13 cellular contexts compared by ENCODE assay signal in genomic region chr21:41894922-41895557, GRCh38. TPM values are rescaled to one million over a fixed set of nuclear protein-coding genes. Genes with fewer than 3 reads are reported as not detected.
A peak's percentile ranks its signal among the peaks of the same experiment; 100 is the strongest.
DNase-seq lines count a peak whose midpoint lies in the region; ATAC-seq, FAIRE-seq and TF ChIP-seq lines count a peak whose summit lies in the region.
"Had no signal": no experiment of that assay in that cellular context is flagged by ENCODE, and none has a peak within 500 bp of the region (broad histone marks: within the 10 kb centered on the region; RNA-seq: fewer than 3 reads in every experiment).

No MANE protein-coding gene starts in this region.

- no peak overlapping the region for H4K5ac ChIP-seq in mesendoderm (ENCODE audit: low read length)

- H3K27me3 ChIP-seq in Loucy (ENCODE audit: insufficient read depth, low read length, poor library complexity, severe bottlenecking) = no peaks in the 10 kb centered on the region
- no peaks in the 10 kb centered on the region for H3K27me3 ChIP-seq in K562 (ENCODE audit: control insufficient read depth in 2 of 2, insufficient read depth in 2 of 2, low read length in 2 of 2)
- H3K27me3 ChIP-seq in mesendoderm (ENCODE audit: insufficient read depth, low read length, poor library complexity) = no peaks in the 10 kb centered on the region
- H3K27me3 ChIP-seq in smooth muscle cell (ENCODE audit: low read depth) = no peaks in the 10 kb centered on the region
- H3K27me3 ChIP-seq: uterus had no signal

- peak overlapping the region; percentile 54 for H3K27ac ChIP-seq in K562 (ENCODE audit: extremely low read depth, low read depth, low read length)
- H3K27ac ChIP-seq in mesendoderm (ENCODE audit: low read depth, low read length) = no peak overlapping the region
- no peak overlapping the region for H3K27ac ChIP-seq in smooth muscle cell (ENCODE audit: low read depth)
- H3K27ac ChIP-seq: uterus, VCaP had no signal

- TF ChIP-seq RAD21 in K562 (CRISPR knock-in tag; conservative IDR thresholded peaks at IDR 0.05 in 1 of 2, IDR thresholded peaks at IDR 0.05 in 1 of 2) = no peak; a peak in 1 of 4 replicates

- no peaks in the 10 kb centered on the region for H3K9me1 ChIP-seq in K562 (ENCODE audit: control insufficient read depth, insufficient read depth, low read length)

- POLR2A ChIA-PET in K562 (lab: Yijun Ruan, JAX) = interaction anchor here (0.6 to 1.9 kb wide), 3 partner anchors 15 to 989 kb away, joined by 3 to 8 read pairs (median 4); no protein-coding TSS in a partner anchor

- H3F3A ChIP-seq in Loucy (ENCODE audit: low read depth) = peaks cover 25% of the 10 kb centered on the region
- H3F3A ChIP-seq in smooth muscle cell (ENCODE audit: low read depth) = no peaks in the 10 kb centered on the region

- CTCF ChIA-PET in K562 (lab: Yijun Ruan, JAX; ENCODE audit: low intra/inter-chr PET ratio) = no interaction called here

- intact Hi-C loops in K562 (cut with micrococcal nuclease) = no loop called here
- intact Hi-C loops in left colon (cut with DNase I, micrococcal nuclease) = no loop called here

- no peak overlapping the region for H2BK120ac ChIP-seq in mesendoderm (ENCODE audit: low read depth, low read length)

- peak; percentile 39 for DNase-seq in AG10803 (ENCODE audit: low read depth)
- peak; percentile 75 to 88 (median 78) for DNase-seq in K562 (ENCODE audit: extremely low read depth in 1 of 4, low spot score in 3 of 4)
- DNase-seq in mesendoderm = peak; percentile 18
- DNase-seq in H4 (ENCODE audit: low spot score) = no peak
- no peak for DNase-seq in left colon
- DNase-seq in GM12892 (ENCODE audit: insufficient read length) = no peak
- DNase-seq in smooth muscle cell (lab: John Stamatoyannopoulos, UW; ENCODE audit: unreplicated experiment) = no peak
- DNase-seq: C1 segment of cervical spinal cord, NCI-H446, uterus had no signal

- H3K23ac ChIP-seq in mesendoderm (ENCODE audit: low read length) = no peak overlapping the region

- H3K56ac ChIP-seq in mesendoderm (ENCODE audit: low read length) = no peak overlapping the region

- H3K4me2 ChIP-seq in Loucy (ENCODE audit: low read depth, low read length, poor library complexity, severe bottlenecking) = peak overlapping the region; percentile 86
- H3K4me2 ChIP-seq in K562 (ENCODE audit: insufficient read depth, low read length) = peak overlapping the region; percentile 33; the same call in 1 of the 2 replicates
- no peak overlapping the region for H3K4me2 ChIP-seq in mesendoderm (ENCODE audit: low read length)
- H3K4me2 ChIP-seq in smooth muscle cell = no peak overlapping the region

- H3K4me3 ChIP-seq in AG10803 (ENCODE audit: low read length) (no peak overlapping the region), Loucy (ENCODE audit: low read length, poor library complexity, severe bottlenecking) (peak overlapping the region; percentile 70), K562 (no peak overlapping the region), mesendoderm (ENCODE audit: low read length) (no peak overlapping the region), smooth muscle cell (no peak overlapping the region)
- H3K4me3 ChIP-seq: uterus had no signal

- ATAC-seq in K562 (peak; percentile 78), left colon (no peak)
- ATAC-seq: esophagus mucosa had no signal

- TF ChIP-seq POLR2A in K562 (conservative IDR thresholded peaks at IDR 0.05) (no peak), GM12892 (IDR thresholded peaks at IDR 0.05; ENCODE audit: low read depth, low read length) (no peak)

- H2BK15ac ChIP-seq in mesendoderm (replicated peaks; ENCODE audit: low read depth) = no peak overlapping the region

- H4K20me1 ChIP-seq in Loucy (ENCODE audit: insufficient read depth, low read length, poor library complexity, severe bottlenecking) = no peaks in the 10 kb centered on the region
- no peaks in the 10 kb centered on the region; the same call in 1 of the 2 replicates for H4K20me1 ChIP-seq in K562 (replicated peaks; ENCODE audit: control insufficient read depth, insufficient read depth, low read length)
- no peaks in the 10 kb centered on the region for H4K20me1 ChIP-seq in smooth muscle cell (ENCODE audit: low read depth)

- FAIRE-seq in K562 (lab: Jason Lieb, UNC) (peak; percentile 99), GM12892 (lab: Jason Lieb, UNC) (no peak)

- no peak overlapping the region for H2BK5ac ChIP-seq in mesendoderm (ENCODE audit: low read length)

- no peaks in the 10 kb centered on the region for H3K9me2 ChIP-seq in Loucy (replicated peaks; ENCODE audit: low read depth, low read length)

- no peaks in the 10 kb centered on the region for H3K9me3 ChIP-seq in Loucy (ENCODE audit: insufficient read depth, low read depth, low read length)
- H3K9me3 ChIP-seq in K562 (replicated peaks; ENCODE audit: control insufficient read depth, insufficient read depth, low read depth, low read length) = no peaks in the 10 kb centered on the region
- H3K9me3 ChIP-seq in smooth muscle cell (replicated peaks; ENCODE audit: low read depth) = no peaks in the 10 kb centered on the region
- H3K9me3 ChIP-seq: uterus had no signal

- H3K18ac ChIP-seq in mesendoderm (ENCODE audit: low read length) = no peak overlapping the region

- no peak overlapping the region for H2AFZ ChIP-seq in Loucy (ENCODE audit: low read length)
- peak overlapping the region; percentile 25; the same call in 1 of the 2 replicates for H2AFZ ChIP-seq in K562 (ENCODE audit: low read depth, low read length)
- H2AFZ ChIP-seq in smooth muscle cell (ENCODE audit: low read depth) = no peak overlapping the region

- BruUV-seq in K562 (replicated peaks; lab: Mats Ljungman, UMichigan) = no TSS peak

- in situ Hi-C loops in K562 (cut with MboI) = no loop called here

- no peaks in the 10 kb centered on the region for H3K79me1 ChIP-seq in mesendoderm (ENCODE audit: low read length)

- no peak overlapping the region for H2AK5ac ChIP-seq in mesendoderm (ENCODE audit: low read length)

- TF ChIP-seq CTCF in AG10803 (conservative IDR thresholded peaks at IDR 0.05; ENCODE audit: low read length) (no peak), Loucy (conservative IDR thresholded peaks at IDR 0.05; ENCODE audit: low read length) (no peak), K562 (IDR thresholded peaks at IDR 0.05 in 2 of 3, conservative IDR thresholded peaks at IDR 0.05 in 1 of 3; ENCODE audit: insufficient read depth in 2 of 3, low read depth in 1 of 3, low read length in 3 of 3) (no peak), smooth muscle cell (IDR thresholded peaks at IDR 0.05; ENCODE audit: borderline replicate concordance, insufficient read depth, poor library complexity, severe bottlenecking) (no peak)

- H3K79me2 ChIP-seq in Loucy (ENCODE audit: insufficient read depth, low read length) (peaks cover 81% of the 10 kb centered on the region), K562 (ENCODE audit: control insufficient read depth, insufficient read depth, low read length) (no peaks in the 10 kb centered on the region), mesendoderm (ENCODE audit: control insufficient read depth, insufficient read depth, low read length) (no peaks in the 10 kb centered on the region), smooth muscle cell (ENCODE audit: low read depth) (no peaks in the 10 kb centered on the region)

- no peak overlapping the region for H3K4ac ChIP-seq in mesendoderm (ENCODE audit: low read depth, low read length)

- peak; percentile 85 for TF ChIP-seq EP300 in K562 (IDR thresholded peaks at IDR 0.05; ENCODE audit: low read length)

- 32% methylated on average over 13 of the region's 13 CpGs for WGBS in K562 (ENCODE audit: insufficient coverage, low coverage, missing lambda C conversion rate)
- no CpG with 5 or more reads among the region's 13 CpGs for WGBS in mesendoderm (ENCODE audit: extremely low coverage, insufficient coverage, low lambda C conversion rate)
- 57% methylated on average over 13 of the region's 13 CpGs for WGBS in smooth muscle cell (ENCODE audit: low lambda C conversion rate)

- H3K9ac ChIP-seq in Loucy (ENCODE audit: low read depth, low read length, poor library complexity, severe bottlenecking) (peak overlapping the region; percentile 95), K562 (ENCODE audit: insufficient read depth in 1 of 2, low read depth in 2 of 2, low read length in 2 of 2) (no peak overlapping the region), mesendoderm (ENCODE audit: low read length) (no peak overlapping the region), smooth muscle cell (ENCODE audit: low read depth) (no peak overlapping the region)

- H3K36me3 ChIP-seq in Loucy (ENCODE audit: insufficient read depth, low read length) = no peaks in the 10 kb centered on the region
- peaks cover 21% of the 10 kb centered on the region; the same call in 2 of the 3 replicates for H3K36me3 ChIP-seq in K562 (ENCODE audit: control insufficient read depth, insufficient read depth, low read length)
- no peaks in the 10 kb centered on the region for H3K36me3 ChIP-seq in mesendoderm (ENCODE audit: control insufficient read depth, insufficient read depth, low read length)
- H3K36me3 ChIP-seq in smooth muscle cell (ENCODE audit: low read depth) = no peaks in the 10 kb centered on the region
- H3K36me3 ChIP-seq: uterus had no signal

- H4K8ac ChIP-seq in mesendoderm (ENCODE audit: low read depth, low read length) = no peak overlapping the region

- H3K4me1 ChIP-seq in Loucy (ENCODE audit: insufficient read depth, low read length, poor library complexity, severe bottlenecking) = peaks cover 81% of the 10 kb centered on the region
- peaks cover 19 to 24% of the 10 kb centered on the region in 2 experiments for H3K4me1 ChIP-seq in K562 (replicated peaks in 1 of 2; ENCODE audit: control insufficient read depth in 2 of 2, insufficient read depth in 2 of 2, low read length in 2 of 2)
- H3K4me1 ChIP-seq in mesendoderm (ENCODE audit: control insufficient read depth, low read depth, low read length) = no peaks in the 10 kb centered on the region
- H3K4me1 ChIP-seq in smooth muscle cell (ENCODE audit: low read depth) = peaks cover 17% of the 10 kb centered on the region
- H3K4me1 ChIP-seq: uterus had no signal

RNA-seq across cellular contexts. Expression of gene PRDM15, which starts 15.9 kb away (rescaled TPM):
- total RNA-seq in K562 (2011; cell fraction: chromatin; rRNA removed; ENCODE audit: low replicate concordance) = 56.7 and 69.0 TPM in 2 replicates
- total RNA-seq in K562 (2011; cell fraction: nucleolus; rRNA removed) = 33.8 and 45.0 TPM in 2 replicates
- 31.8 and 32.0 TPM in 2 replicates for total RNA-seq in K562 (2011; cell fraction: nucleoplasm; rRNA removed)
- total RNA-seq in K562 (2014; rRNA removed) = 6.2 and 10.0 TPM in 2 replicates
- 2.9 and 4.4 TPM in 2 replicates for total RNA-seq in K562 (2014; rRNA removed; fragmentation: Illumina TruSeq; extraction: Trizol)
- 6.0 and 6.6 TPM in 2 replicates for total RNA-seq in K562 (2015; rRNA removed; fragmentation: Illumina TruSeq; extraction: Trizol)
- total RNA-seq in K562 (2021) = 7.6 and 9.2 TPM in 2 replicates
- 6.6 and 12.2 TPM in 2 replicates for polyA plus RNA-seq in K562 (2011; rRNA removed)
- 6.8 and 7.5 TPM in 2 replicates for polyA plus RNA-seq in K562 (2011; cell fraction: cytosol; rRNA removed)
- 44.0 and 68.1 TPM in 2 replicates for polyA plus RNA-seq in K562 (2011; cell fraction: nucleus; rRNA removed)
- polyA plus RNA-seq in K562 (2012) = 6.2 and 6.8 TPM in 2 replicates
- 6.0 and 6.2 TPM in 2 replicates for polyA plus RNA-seq in K562 (2014; fragmentation: Illumina TruSeq; extraction: Trizol)
- 1 to 10 TPM in 1 of 2 experiments, under 1 TPM in 1; 0.93 to 1.0 TPM for polyA plus RNA-seq in K562 (2014; fragmentation: Nextera tagmentation; extraction: Ambion mirVana)
- 7.1 and 8.5 TPM in 2 replicates for polyA plus RNA-seq in K562 (2014; rRNA removed)
- polyA minus RNA-seq in K562 (2011; rRNA and poly(A)+ RNA removed) = 17.3 and 20.4 TPM in 2 replicates
- polyA minus RNA-seq in K562 (2011; cell fraction: cytosol; rRNA and poly(A)+ RNA removed) = 7.4 and 14.3 TPM in 2 replicates
- polyA minus RNA-seq in K562 (2011; cell fraction: nucleus; rRNA and poly(A)+ RNA removed) = 15.9 and 23.1 TPM in 2 replicates
- polyA plus RNA-seq in mesendoderm (2013, experiment 1 of 2) = 3.9 TPM
- polyA plus RNA-seq in mesendoderm (2013, experiment 2 of 2) = 3.8 TPM
- total RNA-seq in H4 (2014; rRNA removed; shearing (Covaris generic)) = 2.1 and 2.4 TPM in 2 replicates
- 1 to 10 TPM; 5.1 to 7.8 TPM for total RNA-seq in left colon
- polyA plus RNA-seq in GM12892 (2012; ENCODE audit: missing spikeins) = 5.4 TPM
- total RNA-seq in smooth muscle cell = 5.4 and 6.8 TPM in 2 replicates
- 2.0 and 5.9 TPM in 2 replicates for polyA plus RNA-seq in smooth muscle cell

RNA-seq across cellular contexts. Expression of gene C2CD2, which starts 58.8 kb away (rescaled TPM):
- total RNA-seq in K562 (2011; cell fraction: chromatin; rRNA removed; ENCODE audit: low replicate concordance) = 87.1 and 96.1 TPM in 2 replicates
- total RNA-seq in K562 (2011; cell fraction: nucleolus; rRNA removed) = 67.0 and 72.4 TPM in 2 replicates
- total RNA-seq in K562 (2011; cell fraction: nucleoplasm; rRNA removed) = 71.8 and 78.2 TPM in 2 replicates
- total RNA-seq in K562 (2014; rRNA removed) = 15.1 and 20.2 TPM in 2 replicates
- 11.6 and 12.1 TPM in 2 replicates for total RNA-seq in K562 (2014; rRNA removed; fragmentation: Illumina TruSeq; extraction: Trizol)
- total RNA-seq in K562 (2015; rRNA removed; fragmentation: Illumina TruSeq; extraction: Trizol) = 14.0 and 14.5 TPM in 2 replicates
- 19.0 and 19.6 TPM in 2 replicates for total RNA-seq in K562 (2021)
- polyA plus RNA-seq in K562 (2011; rRNA removed) = 21.6 and 27.5 TPM in 2 replicates
- polyA plus RNA-seq in K562 (2011; cell fraction: cytosol; rRNA removed) = 17.1 and 20.0 TPM in 2 replicates
- polyA plus RNA-seq in K562 (2011; cell fraction: nucleus; rRNA removed) = 40.5 and 46.1 TPM in 2 replicates
- 8.5 and 9.7 TPM in 2 replicates for polyA plus RNA-seq in K562 (2012)
- polyA plus RNA-seq in K562 (2014; fragmentation: Illumina TruSeq; extraction: Trizol) = 9.1 and 10.9 TPM in 2 replicates
- 1 to 10 TPM; 1.3 to 1.6 TPM for polyA plus RNA-seq in K562 (2014; fragmentation: Nextera tagmentation; extraction: Ambion mirVana)
- 9.5 and 13.5 TPM in 2 replicates for polyA plus RNA-seq in K562 (2014; rRNA removed)
- 40.3 and 41.0 TPM in 2 replicates for polyA minus RNA-seq in K562 (2011; rRNA and poly(A)+ RNA removed)
- polyA minus RNA-seq in K562 (2011; cell fraction: cytosol; rRNA and poly(A)+ RNA removed) = 23.2 and 27.7 TPM in 2 replicates
- 31.8 and 44.2 TPM in 2 replicates for polyA minus RNA-seq in K562 (2011; cell fraction: nucleus; rRNA and poly(A)+ RNA removed)
- polyA plus RNA-seq in mesendoderm (2013, experiment 1 of 2) = 3.0 TPM
- polyA plus RNA-seq in mesendoderm (2013, experiment 2 of 2) = 3.0 TPM
- total RNA-seq in H4 (2014; rRNA removed; shearing (Covaris generic)) = 15.7 and 17.2 TPM in 2 replicates
- 10 to 100 TPM; 13.5 to 17.7 TPM for total RNA-seq in left colon
- 12.8 TPM for polyA plus RNA-seq in GM12892 (2012; ENCODE audit: missing spikeins)
- total RNA-seq in smooth muscle cell = 6.1 and 6.2 TPM in 2 replicates
- polyA plus RNA-seq in smooth muscle cell = 3.4 and 4.2 TPM in 2 replicates

Comparison
In these comparisons a context has a peak if more than half of its experiments do, and no peak if none do; other contexts are left out.
1. DNase-seq: peak in AG10803 (single experiment), K562 (4 of 4) and mesendoderm (single experiment); none in H4 (single experiment), left colon (0 of 2), GM12892 (single experiment) and smooth muscle cell (single experiment).
2. H3K4me2 ChIP-seq: peak in Loucy (single experiment) and K562 (single experiment); none in mesendoderm (single experiment) and smooth muscle cell (single experiment).